ENCODE assay signal across 8 cellular contexts in the genomic region with DNA sequence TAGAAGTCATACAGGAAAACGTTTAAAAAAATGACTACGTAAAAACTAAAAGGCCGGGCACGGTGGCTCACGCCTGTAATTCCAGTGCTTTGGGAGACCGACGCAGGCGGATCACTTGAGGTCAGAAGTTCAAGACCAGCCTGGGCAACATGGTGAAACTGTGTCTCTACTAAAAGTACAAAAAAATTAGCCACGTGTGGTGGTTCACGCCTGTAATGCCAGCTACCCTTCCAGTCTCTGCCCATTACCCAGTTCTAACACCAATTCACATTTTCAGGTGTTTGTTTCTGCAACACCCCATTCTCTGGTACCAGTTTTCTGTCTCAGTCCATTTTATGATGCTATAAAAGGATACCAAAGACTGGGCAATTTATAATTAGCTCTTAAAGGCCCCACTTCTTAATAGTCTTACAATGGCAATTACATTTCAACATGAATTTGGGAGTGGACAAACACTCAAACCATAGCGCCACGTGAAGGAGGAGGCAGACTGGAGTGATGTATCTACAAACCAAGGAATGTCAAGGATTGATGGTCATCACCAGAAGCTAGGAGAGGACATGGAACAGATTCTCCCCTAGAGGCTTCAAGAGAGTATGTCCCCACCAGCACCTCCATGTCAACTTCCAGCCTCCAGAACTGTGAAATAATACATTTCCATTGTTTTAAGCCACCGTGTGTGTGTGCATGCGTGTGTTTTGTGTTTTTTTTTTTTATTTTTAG. TPM values are rescaled to one million over a fixed set of nuclear protein-coding genes. Genes with fewer than 3 reads are reported as not detected.
DNase-seq lines count a peak whose midpoint lies in the region; ATAC-seq, FAIRE-seq and TF ChIP-seq lines count a peak whose summit lies in the region.

No MANE protein-coding gene starts in this region.

- no peak for DNase-seq in BJ (ENCODE audit: low read depth)
- peak; percentile 23 to 45 for DNase-seq in Kasumi-1 (lab: John Stamatoyannopoulos, UW)
- no peak for DNase-seq in bronchial epithelial cell (ENCODE audit: low read depth)
- no peak for DNase-seq in activated CD4-positive, alpha-beta T cell treated with anti-CD3 and anti-CD28 coated beads for 48 hours
- DNase-seq in AG08396 (ENCODE audit: low spot score): no peak

- FAIRE-seq in bronchial epithelial cell (lab: Jason Lieb, UNC): no peak

- ATAC-seq in GM21576 (IDR thresholded peaks at IDR 0.05; ENCODE audit: unreplicated experiment) (no peak), GM19328 (IDR thresholded peaks at IDR 0.05; ENCODE audit: unreplicated experiment) (no peak)

- H3K27me3 ChIP-seq in BJ (ENCODE audit: control insufficient read depth, insufficient read depth, low read length): no peaks in the 10 kb centered on the region
- H3K27me3 ChIP-seq in bronchial epithelial cell (ENCODE audit: control insufficient read depth, insufficient read depth, low read length): no peaks in the 10 kb centered on the region

- no peak for TF ChIP-seq CTCF in BJ (IDR thresholded peaks at IDR 0.05; ENCODE audit: insufficient read depth, low read depth, low read length)
- no peak for TF ChIP-seq CTCF in bronchial epithelial cell (IDR thresholded peaks at IDR 0.05; ENCODE audit: insufficient read depth, low read length, severe bottlenecking)
- no peak for TF ChIP-seq CTCF in nephron (IDR thresholded peaks at IDR 0.05; ENCODE audit: unreplicated experiment in 3 of 3)

- POLR2A ChIA-PET in BJ (lab: Charles Lee): no interaction called here

- H3K9me3 Mint-ChIP-seq in nephron: no peaks in the 10 kb centered on the region

- H3K4me3 ChIP-seq in BJ (ENCODE audit: low read depth, low read length): peak overlapping the region; percentile 44
- peak overlapping the region; percentile 64 for H3K4me3 ChIP-seq in bronchial epithelial cell (ENCODE audit: low read depth, low read length)

- H3K36me3 ChIP-seq in BJ (ENCODE audit: control insufficient read depth, insufficient read depth, low read length): no peaks in the 10 kb centered on the region; the same call in 1 of the 2 replicates
- no peaks in the 10 kb centered on the region for H3K36me3 ChIP-seq in bronchial epithelial cell (ENCODE audit: control insufficient read depth, insufficient read depth, low read length)

- H3K4me1 Mint-ChIP-seq in nephron: peaks cover 19% of the 10 kb centered on the region

- H3K27ac Mint-ChIP-seq in nephron: peak overlapping the region; percentile 94 to 99 (median 97)

- H3K4me3 Mint-ChIP-seq in nephron: peak overlapping the region; percentile 95 to 99 (median 95)

- H3K27me3 Mint-ChIP-seq in nephron (ENCODE audit: low read depth): no peaks in the 10 kb centered on the region

- CTCF ChIA-PET in BJ (lab: Yijun Ruan, JAX): interaction anchor here (1.0 kb wide), 1 partner anchor 13 kb away, joined by 3 read pairs; no protein-coding TSS in a partner anchor

- peaks cover 15% of the 10 kb centered on the region for H3K36me3 Mint-ChIP-seq in nephron (ENCODE audit: low read depth)

RNA-seq across cellular contexts. Expression of gene C17orf75, which starts 0.8 kb away (rescaled TPM):
- polyA plus RNA-seq in BJ (2011; rRNA removed): 9.6 and 13.7 TPM in 2 replicates
- polyA minus RNA-seq in BJ (2011; rRNA and poly(A)+ RNA removed): 8.7 and 10.6 TPM in 2 replicates
- total RNA-seq in bronchial epithelial cell: 16.8 and 28.0 TPM in 2 replicates

RNA-seq across cellular contexts. Expression of gene ZNF207, which starts 7.2 kb away (rescaled TPM):
- polyA plus RNA-seq in BJ (2011; rRNA removed): 165 and 179 TPM in 2 replicates
- polyA minus RNA-seq in BJ (2011; rRNA and poly(A)+ RNA removed): 129 and 223 TPM in 2 replicates
- total RNA-seq in bronchial epithelial cell: 58.7 and 64.1 TPM in 2 replicates

Comparison
In these comparisons a context has a peak if more than half of its experiments do, and no peak if none do; other contexts are left out.
1. DNase-seq: peak in Kasumi-1 (2 of 2); none in BJ (single experiment), bronchial epithelial cell (single experiment), activated CD4-positive, alpha-beta T cell treated with anti-CD3 and anti-CD28 coated beads for 48 hours (single experiment) and AG08396 (single experiment).